1 cellular context compared by ENCODE assay signal in genomic region chr19:39834287-39834841, GRCh38.
TF ChIP-seq lines count a peak whose summit lies in the region.

No MANE protein-coding gene starts in this region.

TF ChIP-seq in GM23338, 12 proteins besides CTCF, POLR2A, EP300 and RAD21 (continued from another document):
- TF ChIP-seq ZNF462 (CRISPR knock-in tag; IDR thresholded peaks at IDR 0.05) (no peak), JUNB (IDR thresholded peaks at IDR 0.05; ENCODE audit: unreplicated experiment) (no peak), ZNF331 (CRISPR knock-in tag; IDR thresholded peaks at IDR 0.05; ENCODE audit: low read depth) (no peak), EZH2 (IDR thresholded peaks at IDR 0.05; ENCODE audit: low read depth, unreplicated experiment) (no peak), CREB1 (CRISPR knock-in tag; IDR thresholded peaks at IDR 0.05; ENCODE audit: low read depth) (no peak), NANOG (IDR thresholded peaks at IDR 0.05; ENCODE audit: borderline replicate concordance) (no peak)
- TF ChIP-seq, protein P1, sequence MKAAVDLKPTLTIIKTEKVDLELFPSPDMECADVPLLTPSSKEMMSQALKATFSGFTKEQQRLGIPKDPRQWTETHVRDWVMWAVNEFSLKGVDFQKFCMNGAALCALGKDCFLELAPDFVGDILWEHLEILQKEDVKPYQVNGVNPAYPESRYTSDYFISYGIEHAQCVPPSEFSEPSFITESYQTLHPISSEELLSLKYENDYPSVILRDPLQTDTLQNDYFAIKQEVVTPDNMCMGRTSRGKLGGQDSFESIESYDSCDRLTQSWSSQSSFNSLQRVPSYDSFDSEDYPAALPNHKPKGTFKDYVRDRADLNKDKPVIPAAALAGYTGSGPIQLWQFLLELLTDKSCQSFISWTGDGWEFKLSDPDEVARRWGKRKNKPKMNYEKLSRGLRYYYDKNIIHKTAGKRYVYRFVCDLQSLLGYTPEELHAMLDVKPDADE (IDR thresholded peaks at IDR 0.05): no peak
